25 cellular contexts compared by ENCODE assay signal in genomic region chr10:926075-926698, GRCh38. TPM values are rescaled to one million over a fixed set of nuclear protein-coding genes. Genes with fewer than 3 reads are reported as not detected.
DNase-seq lines count a peak whose midpoint lies in the region; ATAC-seq, FAIRE-seq and TF ChIP-seq lines count a peak whose summit lies in the region.
"Had no signal": no experiment of that assay in that cellular context is flagged by ENCODE, and none has a peak within 500 bp of the region (broad histone marks: within the 10 kb centered on the region; RNA-seq: fewer than 3 reads in every experiment).

No MANE protein-coding gene starts in this region.

- peaks cover 91% of the 10 kb centered on the region for H4K20me1 ChIP-seq in astrocyte (ENCODE audit: insufficient read depth, low read length)

- peaks cover 98% of the 10 kb centered on the region for H3K79me2 ChIP-seq in astrocyte (ENCODE audit: insufficient read depth, low read length)

- H3K36me3 ChIP-seq in astrocyte (ENCODE audit: insufficient read depth, low read length), result no peaks in the 10 kb centered on the region
- peaks cover 2 to 10% of the 10 kb centered on the region in 2 donors for H3K36me3 ChIP-seq in lung (ENCODE audit: control insufficient read depth in 2 of 2, insufficient read depth in 2 of 2, low read length in 2 of 2)
- peaks cover 17% of the 10 kb centered on the region for H3K36me3 ChIP-seq in upper lobe of right lung
- H3K36me3 ChIP-seq: tibial nerve had no signal

- no peaks in the 10 kb centered on the region for H3K9me3 Mint-ChIP-seq in activated T-cell treated with anti-CD3 and anti-CD28 coated beads, Interleukin-2, amount 50 U/mL, for 72 hours
- no peaks in the 10 kb centered on the region for H3K9me3 Mint-ChIP-seq in astrocyte (ENCODE audit: unreplicated experiment)
- H3K9me3 Mint-ChIP-seq in nephron progenitor cell, result no peaks in the 10 kb centered on the region
- H3K9me3 Mint-ChIP-seq: neural crest cell had no signal

- no peak for FAIRE-seq in astrocyte (lab: Jason Lieb, UNC)
- FAIRE-seq: A204.1, K562 had no signal

- peaks cover 15% of the 10 kb centered on the region for H3K4me1 ChIP-seq in astrocyte (ENCODE audit: insufficient read depth, low read length)
- peaks cover 18 to 20% of the 10 kb centered on the region in 2 donors for H3K4me1 ChIP-seq in lung (ENCODE audit: control insufficient read depth in 2 of 2, insufficient read depth in 2 of 2, low read length in 2 of 2)
- peaks cover 67% of the 10 kb centered on the region for H3K4me1 ChIP-seq in upper lobe of right lung

- DNase-seq in activated T-cell treated with anti-CD3 and anti-CD28 coated beads, Interleukin-2, amount 50 U/mL, for 72 hours, result no peak
- no peak for DNase-seq in activated T-cell treated with anti-CD3 and anti-CD28 coated beads for 4 hours
- DNase-seq in astrocyte (ENCODE audit: low read depth), result no peak
- peak; percentile 62 for DNase-seq in lung (ENCODE audit: low spot score)
- DNase-seq in upper lobe of right lung, result no peak
- no peak for DNase-seq in nephron progenitor cell
- no peak for DNase-seq in AG20443 (ENCODE audit: low spot score)
- DNase-seq: activated CD4-positive, alpha-beta T cell treated with anti-CD3 and anti-CD28 coated beads, Interleukin-2, amount 50 U/mL, for 4 hours; activated CD4-positive, CD25-positive, alpha-beta regulatory T cell; activated CD8-positive, alpha-beta memory T cell treated with anti-CD3 and anti-CD28 coated beads, Interleukin-2, amount 50 U/mL, for 48 hours; activated naive CD4-positive, alpha-beta T cell; amniotic stem cell; cortex of kidney; DMS79 treated with DMSO at 0.1 percent for 48 hours; NCI-H1436; NCI-H446 treated with DMSO at 0.1 percent for 48 hours; OCI-M1; SHP77; T-helper 9 cell had no signal

- no peak overlapping the region for H2AFZ ChIP-seq in astrocyte (ENCODE audit: low read depth, low read length)

- H3K4me3 ChIP-seq in astrocyte (ENCODE audit: insufficient read depth, low read depth, low read length) (no peak overlapping the region), lung (no peak overlapping the region), upper lobe of right lung (no peak overlapping the region)
- H3K4me3 ChIP-seq: K562, tibial nerve had no signal

- peaks cover 11 to 21% of the 10 kb centered on the region in 2 donors for H3K36me3 Mint-ChIP-seq in activated T-cell treated with anti-CD3 and anti-CD28 coated beads, Interleukin-2, amount 50 U/mL, for 72 hours (ENCODE audit: insufficient read depth in 2 of 2)
- H3K36me3 Mint-ChIP-seq in astrocyte (ENCODE audit: low read depth, unreplicated experiment) (peaks cover 6% of the 10 kb centered on the region), nephron progenitor cell (ENCODE audit: low read depth) (peaks cover 37% of the 10 kb centered on the region)

- H3K4me2 ChIP-seq in astrocyte (ENCODE audit: low read length), result no peak overlapping the region

- peak overlapping the region; percentile 56 for H3K27ac Mint-ChIP-seq in activated T-cell treated with anti-CD3 and anti-CD28 coated beads, Interleukin-2, amount 50 U/mL, for 72 hours
- H3K27ac Mint-ChIP-seq in astrocyte (ENCODE audit: unreplicated experiment) (peak overlapping the region; percentile 72), nephron progenitor cell (no peak overlapping the region)
- H3K27ac Mint-ChIP-seq: B cell had no signal

- no peak for TF ChIP-seq CTCF in astrocyte (IDR thresholded peaks at IDR 0.05; ENCODE audit: insufficient read depth, low read depth, low read length)
- TF ChIP-seq CTCF in lung (IDR thresholded peaks at IDR 0.05; ENCODE audit: control extremely low read depth, extremely low read depth), result no peak
- TF ChIP-seq CTCF in upper lobe of right lung (IDR thresholded peaks at IDR 0.05), result no peak
- TF ChIP-seq CTCF in nephron progenitor cell (IDR thresholded peaks at IDR 0.05), result no peak

- H3K9me3 ChIP-seq in astrocyte (ENCODE audit: insufficient read depth, low read depth, low read length) (no peaks in the 10 kb centered on the region), lung (ENCODE audit: control insufficient read depth in 2 of 2, insufficient read depth in 1 of 2, low read length in 1 of 2) (peaks cover 0 to 1% of the 10 kb centered on the region in 2 donors), upper lobe of right lung (no peaks in the 10 kb centered on the region)
- H3K9me3 ChIP-seq: tibial nerve had no signal

- no peak for ATAC-seq in activated T-cell treated with anti-CD3 and anti-CD28 coated beads, Interleukin-2, amount 50 U/mL, for 72 hours (replicated peaks in 1 of 2)
- ATAC-seq in lung (ENCODE audit: insufficient read depth, low FRiP score), result peak; percentile 32
- peak; percentile 69 for ATAC-seq in upper lobe of right lung
- ATAC-seq in HG03095 (IDR thresholded peaks at IDR 0.05; ENCODE audit: unreplicated experiment), result no peak
- ATAC-seq: K562 had no signal

- H3K27me3 Mint-ChIP-seq in activated T-cell treated with anti-CD3 and anti-CD28 coated beads, Interleukin-2, amount 50 U/mL, for 72 hours (ENCODE audit: low read depth), result no peaks in the 10 kb centered on the region
- no peaks in the 10 kb centered on the region for H3K27me3 Mint-ChIP-seq in astrocyte (ENCODE audit: low read depth, unreplicated experiment)
- H3K27me3 Mint-ChIP-seq in nephron progenitor cell (ENCODE audit: low read depth, poor library complexity), result no peaks in the 10 kb centered on the region
- H3K27me3 Mint-ChIP-seq: B cell had no signal

- H3K4me3 Mint-ChIP-seq in activated T-cell treated with anti-CD3 and anti-CD28 coated beads, Interleukin-2, amount 50 U/mL, for 72 hours, result no peak overlapping the region
- H3K4me3 Mint-ChIP-seq in astrocyte (ENCODE audit: unreplicated experiment), result no peak overlapping the region
- H3K4me3 Mint-ChIP-seq in nephron progenitor cell, result no peak overlapping the region
- H3K4me3 Mint-ChIP-seq: B cell had no signal

- WGBS in lung, 2 donors, result 55 to 62% methylated on average over 4 of the region's 4 CpGs

- no peak overlapping the region for H3K9ac ChIP-seq in astrocyte (ENCODE audit: low read length)

- H3K27me3 ChIP-seq in astrocyte (ENCODE audit: insufficient read depth, low read length) (no peaks in the 10 kb centered on the region), lung (ENCODE audit: control insufficient read depth, insufficient read depth) (no peaks in the 10 kb centered on the region), upper lobe of right lung (no peaks in the 10 kb centered on the region)
- H3K27me3 ChIP-seq: tibial nerve had no signal

- H3K27ac ChIP-seq in astrocyte (ENCODE audit: low read depth, low read length) (no peak overlapping the region), lung (ENCODE audit: low read depth in 1 of 2, low read length in 1 of 2) (no peak overlapping the region), upper lobe of right lung (no peak overlapping the region)
- H3K27ac ChIP-seq: tibial nerve had no signal

- H3K4me1 Mint-ChIP-seq in activated T-cell treated with anti-CD3 and anti-CD28 coated beads, Interleukin-2, amount 50 U/mL, for 72 hours (ENCODE audit: low read depth), result peaks cover 72% of the 10 kb centered on the region
- H3K4me1 Mint-ChIP-seq in astrocyte (ENCODE audit: low read depth, unreplicated experiment), result peaks cover 35% of the 10 kb centered on the region
- peaks cover 47% of the 10 kb centered on the region for H3K4me1 Mint-ChIP-seq in nephron progenitor cell

- intact Hi-C loops in upper lobe of right lung (cut with DNase I), result no loop called here

RNA-seq across cellular contexts. Expression of gene LARP4B, which starts 5.3 kb away (rescaled TPM):
- 100 to 1,000 TPM; 103 to 109 TPM for total RNA-seq in activated T-cell treated with anti-CD3 and anti-CD28 coated beads, Interleukin-2, amount 50 U/mL, for 72 hours
- total RNA-seq in astrocyte (97.3 and 101 TPM in 2 replicates), lung (100 to 1,000 TPM; 108 to 133 TPM), upper lobe of right lung (126 TPM)
- polyA plus RNA-seq in lung, result 10 to 100 TPM; 24.7 to 26.1 TPM

Comparison
In these comparisons a context has a peak if more than half of its experiments do, and no peak if none do; other contexts are left out.
1. ATAC-seq: peak in lung (single experiment) and upper lobe of right lung (single experiment); none in activated T-cell treated with anti-CD3 and anti-CD28 coated beads, Interleukin-2, amount 50 U/mL, for 72 hours (0 of 2) and HG03095 (single experiment).